In genomic region chr1:224450956-224451350, GRCh38 we compare ENCODE assay signal across 17 cellular contexts. TPM values are rescaled to one million over a fixed set of nuclear protein-coding genes. Genes with fewer than 3 reads are reported as not detected.
DNase-seq lines count a peak whose midpoint lies in the region; ATAC-seq and TF ChIP-seq lines count a peak whose summit lies in the region.
"Had no signal": no experiment of that assay in that cellular context is flagged by ENCODE, and none has a peak within 500 bp of the region (broad histone marks: within the 10 kb centered on the region; RNA-seq: fewer than 3 reads in every experiment).

No MANE protein-coding gene starts in this region.

- no peak overlapping the region for H3K23ac ChIP-seq in trophoblast cell (ENCODE audit: low read length)

- H3K36me3 ChIP-seq in GM23338 (ENCODE audit: insufficient read depth) = no peaks in the 10 kb centered on the region
- H3K36me3 ChIP-seq in esophagus (ENCODE audit: control insufficient read depth in 2 of 2, insufficient read depth in 2 of 2, low read length in 1 of 2) = no peaks in the 10 kb centered on the region
- H3K36me3 ChIP-seq in trophoblast cell (ENCODE audit: control insufficient read depth in 1 of 2, insufficient read depth in 2 of 2, low read length in 2 of 2) = no peaks in the 10 kb centered on the region
- H3K36me3 ChIP-seq in colonic mucosa = no peaks in the 10 kb centered on the region

- no peaks in the 10 kb centered on the region for H3K9me2 ChIP-seq in GM23338 (ENCODE audit: insufficient read depth)

- H3K27me3 Mint-ChIP-seq in GM23338 (ENCODE audit: insufficient read depth, low read depth, poor library complexity) = peaks cover 7% of the 10 kb centered on the region
- no peaks in the 10 kb centered on the region for H3K27me3 Mint-ChIP-seq in HFFc6 (ENCODE audit: insufficient read depth)

- H3K27ac Mint-ChIP-seq in GM23338 (peak overlapping the region; percentile 43; the same call in 1 of the 2 replicates), HFFc6 (no peak overlapping the region)

- no peak overlapping the region for H2AK5ac ChIP-seq in trophoblast cell (ENCODE audit: low read length)

- H3K4me1 ChIP-seq in GM23338 (ENCODE audit: insufficient read depth) (peaks cover 4% of the 10 kb centered on the region; the same call in 1 of the 2 replicates), esophagus (ENCODE audit: control insufficient read depth in 2 of 2, insufficient read depth in 2 of 2, low read length in 1 of 2) (peaks cover 0 to 11% of the 10 kb centered on the region in 2 donors), trophoblast cell (ENCODE audit: control insufficient read depth in 1 of 2, insufficient read depth in 2 of 2, low read length in 2 of 2) (peaks cover 3 to 5% of the 10 kb centered on the region in 2 experiments), colonic mucosa (no peaks in the 10 kb centered on the region)

- H4K8ac ChIP-seq in trophoblast cell (ENCODE audit: low read depth, low read length) = no peak overlapping the region

- no peak for DNase-seq in GM23338 (ENCODE audit: low spot score)
- DNase-seq in RPMI7951 (ENCODE audit: low read depth) = peak; percentile 42
- peak; percentile 66 to 74 for DNase-seq in trophoblast cell
- no peak for DNase-seq in HFFc6
- no peak for DNase-seq in GM03348 (ENCODE audit: low spot score)
- DNase-seq in colonic mucosa = no peak
- DNase-seq: DMS 273 treated with DMSO at 0.1 percent for 48 hours, GDM1, NCI-H1436, NCI-H2029, NCI-H2171 treated with DMSO at 0.1 percent for 48 hours, NCI-H748 treated with DMSO at 0.1 percent for 48 hours, OCI-M1 had no signal

- H3K4me3 ChIP-seq in GM23338 (no peak overlapping the region), esophagus (ENCODE audit: low read depth in 1 of 2, low read length in 2 of 2) (no peak overlapping the region), trophoblast cell (ENCODE audit: low read depth, low read length) (no peak overlapping the region), colonic mucosa (no peak overlapping the region)

- H3K4ac ChIP-seq in trophoblast cell (ENCODE audit: low read depth, low read length) = no peak overlapping the region

- H2AFZ ChIP-seq in GM23338 (no peak overlapping the region), trophoblast cell (ENCODE audit: insufficient read depth, low read length, poor library complexity) (no peak overlapping the region)

- peaks cover 3% of the 10 kb centered on the region; the same call in 1 of the 3 replicates for H3K36me3 Mint-ChIP-seq in GM23338 (ENCODE audit: low read depth)
- H3K36me3 Mint-ChIP-seq in HFFc6 (ENCODE audit: low read depth) = no peaks in the 10 kb centered on the region

- H4K12ac ChIP-seq in trophoblast cell (ENCODE audit: low read depth, low read length) = no peak overlapping the region

- WGBS in esophagus, 2 donors = 58 to 71% methylated on average over 5 of the region's 5 CpGs
- WGBS in trophoblast cell (ENCODE audit: extremely low coverage, insufficient coverage, insufficient read length) = no CpG with 5 or more reads among the region's 5 CpGs

- TF ChIP-seq CTCF in GM23338 (conservative IDR thresholded peaks at IDR 0.05; ENCODE audit: low read depth in 2 of 2) (no peak), HFFc6 (IDR thresholded peaks at IDR 0.05) (no peak), colonic mucosa (IDR thresholded peaks at IDR 0.05) (no peak)

- no peak overlapping the region for H3K18ac ChIP-seq in trophoblast cell (ENCODE audit: low read length)

- no peak overlapping the region for H3K14ac ChIP-seq in trophoblast cell (ENCODE audit: low read length)

- H3K27ac ChIP-seq in GM23338 (ENCODE audit: low read depth) (no peak overlapping the region), esophagus (ENCODE audit: low read depth in 2 of 2, low read length in 1 of 2) (peak overlapping the region; percentile 61 to 76), trophoblast cell (ENCODE audit: low read depth, low read length) (no peak overlapping the region), colonic mucosa (no peak overlapping the region)
- H3K27ac ChIP-seq: C4-2B, RWPE1 had no signal

- H4K20me1 ChIP-seq in GM23338 (replicated peaks; ENCODE audit: insufficient read depth) = peaks cover 4% of the 10 kb centered on the region; the same call in 1 of the 2 replicates

- no peak overlapping the region for H2BK120ac ChIP-seq in trophoblast cell (ENCODE audit: insufficient read depth, low read length, poor library complexity)

- H3K4me1 Mint-ChIP-seq in GM23338 (peaks cover 9% of the 10 kb centered on the region; the same call in 2 of the 3 replicates), HFFc6 (ENCODE audit: low read depth) (peaks cover 19% of the 10 kb centered on the region)

- H3K4me2 ChIP-seq in GM23338 (no peak overlapping the region), trophoblast cell (ENCODE audit: low read length) (no peak overlapping the region)

- 0 out of 2 replicates have a peak, but pooled peaks cover 5% of the 10 kb centered on the region for H3F3A ChIP-seq in GM23338 (replicated peaks; ENCODE audit: low read depth)

- no peak overlapping the region for H2BK5ac ChIP-seq in trophoblast cell (ENCODE audit: low read depth, low read length, poor library complexity)

- no peak overlapping the region for H3K9ac ChIP-seq in trophoblast cell (ENCODE audit: low read length)
- no peak overlapping the region for H3K9ac ChIP-seq in colonic mucosa (ENCODE audit: low read depth in 2 of 2, low read length in 2 of 2)

- H4K91ac ChIP-seq in trophoblast cell (ENCODE audit: low read depth, low read length) = no peak overlapping the region

- H3K79me1 ChIP-seq in trophoblast cell (ENCODE audit: low read length) = no peaks in the 10 kb centered on the region

- no peak overlapping the region for H2BK12ac ChIP-seq in trophoblast cell (ENCODE audit: low read length)

- no peaks in the 10 kb centered on the region for H3K9me3 Mint-ChIP-seq in GM23338
- no peaks in the 10 kb centered on the region for H3K9me3 Mint-ChIP-seq in HFFc6

- ATAC-seq in GM23338 (no peak), HG02763 (IDR thresholded peaks at IDR 0.05; ENCODE audit: unreplicated experiment) (no peak)

- no peaks in the 10 kb centered on the region for H3K27me3 ChIP-seq in GM23338 (ENCODE audit: insufficient read depth)
- no peaks in the 10 kb centered on the region for H3K27me3 ChIP-seq in esophagus (ENCODE audit: control insufficient read depth in 1 of 2, insufficient read depth in 2 of 2, low read length in 2 of 2)
- H3K27me3 ChIP-seq in trophoblast cell (ENCODE audit: insufficient read depth, low read length) = no peaks in the 10 kb centered on the region
- no peaks in the 10 kb centered on the region for H3K27me3 ChIP-seq in colonic mucosa

- H3K79me2 ChIP-seq in GM23338 (replicated peaks; ENCODE audit: insufficient read depth) = 0 out of 2 replicates have a peak, but pooled peaks cover 3% of the 10 kb centered on the region
- no peaks in the 10 kb centered on the region for H3K79me2 ChIP-seq in trophoblast cell (ENCODE audit: control insufficient read depth, insufficient read depth, low read length, poor library complexity)

- no peaks in the 10 kb centered on the region for H3K9me3 ChIP-seq in esophagus (ENCODE audit: control insufficient read depth in 2 of 2, insufficient read depth in 1 of 2, low read depth in 1 of 2, low read length in 1 of 2)
- no peaks in the 10 kb centered on the region for H3K9me3 ChIP-seq in trophoblast cell (ENCODE audit: insufficient read depth, low read depth, low read length)
- no peaks in the 10 kb centered on the region for H3K9me3 ChIP-seq in colonic mucosa

- no peak overlapping the region for H3K4me3 Mint-ChIP-seq in GM23338
- no peak overlapping the region for H3K4me3 Mint-ChIP-seq in HFFc6

- intact Hi-C loops in colonic mucosa (cut with DNase I) = no loop called here

TF ChIP-seq in GM23338, 12 proteins besides CTCF, POLR2A, EP300 and RAD21 (continues in another document):
- TF ChIP-seq POLR2AphosphoS5 (IDR thresholded peaks at IDR 0.05; ENCODE audit: low read depth) = no peak
- TF ChIP-seq JUNB (IDR thresholded peaks at IDR 0.05; ENCODE audit: unreplicated experiment) = no peak
- TF ChIP-seq ZNF114 (CRISPR knock-in tag; IDR thresholded peaks at IDR 0.05) = no peak
- TF ChIP-seq ZNF331 (CRISPR knock-in tag; IDR thresholded peaks at IDR 0.05; ENCODE audit: low read depth) = no peak
- TF ChIP-seq CREB1 (CRISPR knock-in tag; IDR thresholded peaks at IDR 0.05; ENCODE audit: low read depth) = no peak
- TF ChIP-seq ETS1 (IDR thresholded peaks at IDR 0.05) = no peak

RNA-seq across cellular contexts. Expression of gene WDR26, which starts 16.4 kb away (rescaled TPM):
- 71.0 and 74.6 TPM in 2 replicates for total RNA-seq in GM23338 (2014; rRNA removed; shearing (Covaris generic))
- polyA plus RNA-seq in GM23338 (2016; fragmentation: Nextera tagmentation; extraction: Ambion mirVana) (13.9 and 16.9 TPM in 2 replicates), esophagus (10 to 100 TPM; 43.1 to 63.7 TPM)
- 22.0 and 26.1 TPM in 2 replicates for total RNA-seq in RPMI7951 (2014; rRNA removed; shearing (Covaris generic))
- 90.2 and 90.5 TPM in 2 replicates for polyA plus RNA-seq in trophoblast cell (2013)
- 100 to 1,000 TPM in 1 of 6 experiments, 10 to 100 TPM in 5; 85.4 to 105 (median 90.8) TPM for total RNA-seq in HFFc6 (2021; fragmentation: NEBNext Ultra II Directional; extraction: Animal tissue kit (Norgen Biotek cat#: 25700))
- total RNA-seq in colonic mucosa = 10 to 100 TPM; 53.5 to 78.4 TPM

Comparison
In these comparisons a context has a peak if more than half of its experiments do, and no peak if none do; other contexts are left out.
1. DNase-seq: peak in RPMI7951 (single experiment) and trophoblast cell (2 of 2); none in GM23338 (single experiment), HFFc6 (single experiment), GM03348 (single experiment) and colonic mucosa (single experiment).
2. H3K27ac ChIP-seq: peak in esophagus (2 of 2); none in GM23338 (single experiment), trophoblast cell (single experiment) and colonic mucosa (single experiment).